In genomic region chr9:122904823-122905710, GRCh38 we compare ENCODE assay signal across 8 cellular contexts. TPM values are rescaled to one million over a fixed set of nuclear protein-coding genes. Genes with fewer than 3 reads are reported as not detected.
DNase-seq lines count a peak whose midpoint lies in the region; ATAC-seq and FAIRE-seq lines count a peak whose summit lies in the region.

RC3H2 (minus strand) TSS chr9:122905359; CDS start chr9:122897509, 7,850 bp downstream.

- ATAC-seq in GM19043 (IDR thresholded peaks at IDR 0.05; ENCODE audit: low read depth, unreplicated experiment) (peak; percentile 82), HG03378 (IDR thresholded peaks at IDR 0.05; ENCODE audit: unreplicated experiment) (peak; percentile 81)

- peak; percentile 97 for DNase-seq in AG20443 (ENCODE audit: low spot score)
- DNase-seq in NCI-H460 (ENCODE audit: extremely low read depth, low read depth), result peak; percentile 100
- DNase-seq in activated CD4-positive, CD25-positive, alpha-beta regulatory T cell treated with anti-CD3 and anti-CD28 coated beads, Interleukin-2, amount 50 U/mL, for 72 hours, result peak; percentile 90
- peak; percentile 98 to 100 for DNase-seq in cerebellar nuclear complex (lab: John Stamatoyannopoulos, UW)
- peak; percentile 89 for DNase-seq in stimulated activated CD4-positive, alpha-beta T cell treated with anti-CD3 and anti-CD28 coated beads, Interleukin-12 subunit alpha, Interleukin-12 subunit beta, amount 100 ng/mL, for 4 hours

- FAIRE-seq in islet of Langerhans (lab: Jason Lieb, UNC), result peak; percentile 97

RNA-seq across cellular contexts. Expression of gene RC3H2, which starts in this region (rescaled TPM):
- 58.7 and 63.6 TPM in 2 replicates for total RNA-seq in NCI-H460 (2014; rRNA removed; shearing (Covaris generic))
- polyA plus RNA-seq in NCI-H460 (2014; cell fraction: nucleus; rRNA removed), result 16.6 and 23.3 TPM in 2 replicates

Comparison
In these comparisons a context has a peak if more than half of its experiments do, and no peak if none do; other contexts are left out.
1. Peak in every context shown above with its lines: DNase-seq and ATAC-seq.